Comparison of ENCODE assay signal across 17 cellular contexts in the genomic region with DNA sequence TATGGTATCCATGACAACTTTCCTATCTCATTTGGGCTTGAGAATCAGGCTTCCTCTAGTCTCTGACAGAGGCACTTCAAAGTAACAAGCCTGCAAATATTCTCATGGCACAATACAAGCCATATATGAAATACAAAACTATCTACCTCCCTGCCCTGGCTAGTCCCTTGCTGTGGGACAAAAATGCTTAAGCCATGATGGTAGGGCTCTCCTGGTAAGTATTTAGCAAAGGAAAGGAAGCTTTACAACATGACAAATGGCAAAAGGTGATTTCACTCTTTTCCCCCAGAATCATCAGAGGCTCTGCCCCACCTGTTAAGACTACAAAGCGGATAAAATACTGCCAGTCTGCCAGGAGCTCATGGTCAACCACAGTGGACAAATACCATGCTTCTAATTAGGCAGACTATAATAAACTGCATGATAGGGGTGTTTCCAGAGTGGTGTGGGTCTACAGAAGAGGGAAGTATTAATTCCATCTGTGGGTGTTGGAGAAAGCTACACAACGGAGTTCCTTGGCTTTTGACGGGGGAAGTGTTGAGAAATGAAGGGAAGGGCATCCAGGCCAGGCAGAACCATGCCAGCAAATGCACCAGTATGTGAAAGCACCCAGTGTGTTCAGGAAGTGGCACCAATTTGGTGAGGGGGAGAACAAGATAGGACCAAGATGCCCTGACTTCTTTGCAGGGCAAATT.
A peak's percentile ranks its signal among the peaks of the same experiment; 100 is the strongest.
DNase-seq lines count a peak whose midpoint lies in the region; ATAC-seq, FAIRE-seq and TF ChIP-seq lines count a peak whose summit lies in the region.
"Had no signal": no experiment of that assay in that cellular context is flagged by ENCODE, and none has a peak within 500 bp of the region (broad histone marks: within the 10 kb centered on the region; RNA-seq: fewer than 3 reads in every experiment).

No MANE protein-coding gene starts in this region.

- no peak overlapping the region for H3K4ac ChIP-seq in trophoblast cell (ENCODE audit: low read depth, low read length)

- H3K23ac ChIP-seq in trophoblast cell (ENCODE audit: low read length) = no peak overlapping the region

- H3K9ac ChIP-seq in duodenal mucosa (ENCODE audit: low read depth in 1 of 2, low read length in 2 of 2) (peak overlapping the region in 1 of 2 donors; percentile 0), trophoblast cell (ENCODE audit: low read length) (no peak overlapping the region)
- H3K9ac ChIP-seq: BLaER1 had no signal

- H3K27ac Mint-ChIP-seq in CD8-positive, alpha-beta memory T cell = no peak overlapping the region

- ATAC-seq in HG03565 (IDR thresholded peaks at IDR 0.05; ENCODE audit: unreplicated experiment) = no peak
- ATAC-seq: foreskin keratinocyte had no signal

- H4K8ac ChIP-seq in trophoblast cell (ENCODE audit: low read depth, low read length) = no peak overlapping the region

- H3K79me2 ChIP-seq in trophoblast cell (ENCODE audit: control insufficient read depth, insufficient read depth, low read length, poor library complexity) = no peaks in the 10 kb centered on the region

- H3K18ac ChIP-seq in trophoblast cell (ENCODE audit: low read length) = no peak overlapping the region

- H3K36me3 ChIP-seq in duodenal mucosa (ENCODE audit: control insufficient read depth in 1 of 2, insufficient read depth in 2 of 2, low read length in 2 of 2) = no peaks in the 10 kb centered on the region
- H3K36me3 ChIP-seq in trophoblast cell (ENCODE audit: control insufficient read depth in 1 of 2, insufficient read depth in 2 of 2, low read length in 2 of 2) = no peaks in the 10 kb centered on the region
- no peaks in the 10 kb centered on the region for H3K36me3 ChIP-seq in CD8-positive, alpha-beta memory T cell (ENCODE audit: insufficient read depth, low read length)
- H3K36me3 ChIP-seq: ascending aorta, BLaER1, ovary had no signal

- H3K27ac ChIP-seq in HL-60 (replicated peaks) = peak overlapping the region; percentile 70
- peak overlapping the region; percentile 30 for H3K27ac ChIP-seq in duodenal mucosa (ENCODE audit: low read depth, low read length)
- H3K27ac ChIP-seq in trophoblast cell (ENCODE audit: low read depth, low read length) = no peak overlapping the region
- H3K27ac ChIP-seq in CD8-positive, alpha-beta memory T cell (ENCODE audit: low read depth, low read length) = no peak overlapping the region
- H3K27ac ChIP-seq: ascending aorta, BLaER1, foreskin keratinocyte, ovary had no signal

- H3K4me3 ChIP-seq in HL-60 (replicated peaks; ENCODE audit: insufficient read depth, low read length) = no peak overlapping the region
- H3K4me3 ChIP-seq in duodenal mucosa (ENCODE audit: low read depth in 1 of 2, low read length in 2 of 2) = no peak overlapping the region
- no peak overlapping the region for H3K4me3 ChIP-seq in trophoblast cell (ENCODE audit: low read depth, low read length)
- H3K4me3 ChIP-seq in CD8-positive, alpha-beta memory T cell (ENCODE audit: low read length) = no peak overlapping the region
- H3K4me3 ChIP-seq: ascending aorta, BLaER1, ovary had no signal

- H2BK12ac ChIP-seq in trophoblast cell (ENCODE audit: low read length) = no peak overlapping the region

- H4K91ac ChIP-seq in trophoblast cell (ENCODE audit: low read depth, low read length) = no peak overlapping the region

- no peak overlapping the region for H2BK120ac ChIP-seq in trophoblast cell (ENCODE audit: insufficient read depth, low read length, poor library complexity)

- POLR2A ChIA-PET in CD8-positive, alpha-beta memory T cell (lab: Charles Lee) = no interaction called here

- TF ChIP-seq POLR2A in GM12891 (IDR thresholded peaks at IDR 0.05; ENCODE audit: low read depth, low read length) = no peak

- no peak overlapping the region for H3K4me2 ChIP-seq in trophoblast cell (ENCODE audit: low read length)
- H3K4me2 ChIP-seq: BLaER1 had no signal

- no peak for TF ChIP-seq CTCF in HL-60 (IDR thresholded peaks at IDR 0.05; ENCODE audit: insufficient read depth, low read length)

- no peaks in the 10 kb centered on the region for H3K4me1 Mint-ChIP-seq in CD8-positive, alpha-beta memory T cell

- H2AK5ac ChIP-seq in trophoblast cell (ENCODE audit: low read length) = no peak overlapping the region

- H3K14ac ChIP-seq in trophoblast cell (ENCODE audit: low read length) = no peak overlapping the region

- peaks cover 13 to 27% of the 10 kb centered on the region in 2 donors for H3K4me1 ChIP-seq in duodenal mucosa (ENCODE audit: control insufficient read depth in 1 of 2, insufficient read depth in 2 of 2, low read length in 2 of 2)
- H3K4me1 ChIP-seq in trophoblast cell (ENCODE audit: control insufficient read depth in 1 of 2, insufficient read depth in 2 of 2, low read length in 2 of 2) = peaks cover 2 to 7% of the 10 kb centered on the region in 2 experiments
- no peaks in the 10 kb centered on the region for H3K4me1 ChIP-seq in CD8-positive, alpha-beta memory T cell (ENCODE audit: insufficient read depth, low read length)
- H3K4me1 ChIP-seq: ascending aorta, BLaER1 had no signal

- no peak overlapping the region for H3K4me3 Mint-ChIP-seq in CD8-positive, alpha-beta memory T cell

- H2AFZ ChIP-seq in trophoblast cell (ENCODE audit: insufficient read depth, low read length, poor library complexity) = no peak overlapping the region

- H3K79me1 ChIP-seq in trophoblast cell (ENCODE audit: low read length) = no peaks in the 10 kb centered on the region

- CTCF ChIA-PET in CD8-positive, alpha-beta memory T cell (lab: Charles Lee) = interaction anchor here (0.8 kb wide), 1 partner anchor 354 kb away, joined by 3 read pairs; no protein-coding TSS in a partner anchor

- FAIRE-seq in GM12891 (lab: Jason Lieb, UNC) = no peak
- FAIRE-seq: endometrium had no signal

- H3K36me3 Mint-ChIP-seq in CD8-positive, alpha-beta memory T cell = no peaks in the 10 kb centered on the region

- H3K27me3 ChIP-seq in HL-60 (ENCODE audit: insufficient read depth, poor library complexity, severe bottlenecking) (no peaks in the 10 kb centered on the region), duodenal mucosa (ENCODE audit: control insufficient read depth in 1 of 2, insufficient read depth in 2 of 2, low read length in 2 of 2) (no peaks in the 10 kb centered on the region), trophoblast cell (ENCODE audit: insufficient read depth, low read length) (no peaks in the 10 kb centered on the region)
- H3K27me3 ChIP-seq in CD8-positive, alpha-beta memory T cell (ENCODE audit: insufficient read depth, low read length, poor library complexity, severe bottlenecking) = peaks cover 1% of the 10 kb centered on the region
- H3K27me3 ChIP-seq: ascending aorta, BLaER1, foreskin keratinocyte, ovary had no signal

- WGBS in trophoblast cell (ENCODE audit: extremely low coverage, insufficient coverage, insufficient read length) = no CpG with 5 or more reads among the region's 3 CpGs

- H3K27me3 Mint-ChIP-seq in CD8-positive, alpha-beta memory T cell = peaks cover 7 to 28% of the 10 kb centered on the region in 2 donors

- H3K9me3 ChIP-seq in duodenal mucosa (ENCODE audit: control insufficient read depth in 1 of 2, low read length in 2 of 2) (no peaks in the 10 kb centered on the region), trophoblast cell (ENCODE audit: insufficient read depth, low read depth, low read length) (no peaks in the 10 kb centered on the region)
- H3K9me3 ChIP-seq in CD8-positive, alpha-beta memory T cell (ENCODE audit: low read length) = no peaks in the 10 kb centered on the region
- H3K9me3 ChIP-seq: ascending aorta, BLaER1, ovary had no signal

- H3K9me3 Mint-ChIP-seq in CD8-positive, alpha-beta memory T cell = no peaks in the 10 kb centered on the region

- H2BK5ac ChIP-seq in trophoblast cell (ENCODE audit: low read depth, low read length, poor library complexity) = no peak overlapping the region

- H4K12ac ChIP-seq in trophoblast cell (ENCODE audit: low read depth, low read length) = no peak overlapping the region

- DNase-seq in HL-60 (ENCODE audit: low read depth in 1 of 2, low spot score in 1 of 2) (peak in 1 of 2 experiments; percentile 44), NCI-H69 (lab: John Stamatoyannopoulos, UW) (peak; percentile 58), trophoblast cell (peak; percentile 50 to 86), GM12891 (ENCODE audit: insufficient read length, low spot score) (no peak)
- no peak for DNase-seq in CD8-positive, alpha-beta memory T cell
- DNase-seq: activated CD4-positive, alpha-beta T cell treated with anti-CD3 and anti-CD28 coated beads for 4 hours; DMS 273 treated with DMSO at 0.1 percent for 48 hours; NCI-H1105 treated with DMSO at 0.1 percent for 48 hours; ovary; stimulated activated CD4-positive, alpha-beta T cell treated with anti-CD3 and anti-CD28 coated beads, Interleukin-2, amount 100 ng/mL, for 24 hours; T-helper 9 cell had no signal

TF ChIP-seq in GM12891, 5 proteins besides CTCF, POLR2A, EP300 and RAD21:
- no peak for TF ChIP-seq PAX5 (IDR thresholded peaks at IDR 0.05; ENCODE audit: insufficient read depth, low read length, severe bottlenecking)
- TF ChIP-seq POLR2AphosphoS5 (IDR thresholded peaks at IDR 0.05; ENCODE audit: low read depth, low read length) = no peak
- TF ChIP-seq TAF1 (IDR thresholded peaks at IDR 0.05; ENCODE audit: low read depth, low read length) = no peak
- no peak for TF ChIP-seq POU2F2 (IDR thresholded peaks at IDR 0.05; ENCODE audit: low read depth, low read length)
- no peak for TF ChIP-seq SPI1 (IDR thresholded peaks at IDR 0.05; ENCODE audit: low read depth, low read length)
TF ChIP-seq in GM12891: peak in this region for 0.

Comparison
In these comparisons a context has a peak if more than half of its experiments do, and no peak if none do; other contexts are left out.
1. DNase-seq: peak in NCI-H69 (single experiment) and trophoblast cell (2 of 2); none in GM12891 (single experiment) and CD8-positive, alpha-beta memory T cell (0 of 5).
2. H3K27ac ChIP-seq: peak in HL-60 (single experiment) and duodenal mucosa (single experiment); none in trophoblast cell (single experiment) and CD8-positive, alpha-beta memory T cell (single experiment).